In genomic region chr1:26410706-26411623, GRCh38 we compare ENCODE assay signal across 17 cellular contexts. TPM values are rescaled to one million over a fixed set of nuclear protein-coding genes. Genes with fewer than 3 reads are reported as not detected.
DNase-seq lines count a peak whose midpoint lies in the region; ATAC-seq, FAIRE-seq and TF ChIP-seq lines count a peak whose summit lies in the region.
"Had no signal": no experiment of that assay in that cellular context is flagged by ENCODE, and none has a peak within 500 bp of the region (broad histone marks: within the 10 kb centered on the region; RNA-seq: fewer than 3 reads in every experiment).

TSS of gene LIN28A (plus strand) at chr1:26410817. CDS start at chr1:26410892, 75 bp downstream.

- H3K27ac ChIP-seq in cardiac muscle cell (peak within 1 kb of the TSS; percentile 76), left ventricle myocardium inferior (replicated peaks) (no peak within 1 kb of the TSS), astrocyte (ENCODE audit: low read depth, low read length) (no peak within 1 kb of the TSS), mesenchymal stem cell (ENCODE audit: low read length, poor library complexity, severe bottlenecking) (no peak within 1 kb of the TSS), upper lobe of right lung (no peak within 1 kb of the TSS)
- H3K27ac ChIP-seq: pancreas, spleen had no signal

- DNase-seq in cardiac muscle cell (ENCODE audit: low read depth in 1 of 2, low spot score in 1 of 2) (peak in 1 of 2 donors; percentile 55), left ventricle myocardium inferior (no peak), astrocyte (ENCODE audit: low read depth) (no peak), mesenchymal stem cell (no peak), upper lobe of right lung (peak; percentile 46), germinal center (ENCODE audit: low spot score) (no peak), NCI-H1694 (lab: John Stamatoyannopoulos, UW) (no peak)
- DNase-seq: activated CD4-positive, alpha-beta T cell treated with anti-CD3 and anti-CD28 coated beads, Interleukin-2, amount 10 ng/mL, durations not matched to agents 24 days and 14 days; AML-193; aorta; DMS79 treated with DMSO at 0.1 percent for 48 hours; NCI-H187; spleen; T-helper 9 cell had no signal

- H3K4me1 ChIP-seq in cardiac muscle cell (ENCODE audit: low read depth), result peaks cover 23% of the 10 kb centered on the region
- no peaks in the 10 kb centered on the region for H3K4me1 ChIP-seq in left ventricle myocardium inferior
- H3K4me1 ChIP-seq in astrocyte (ENCODE audit: insufficient read depth, low read length), result no peaks in the 10 kb centered on the region
- peaks cover 13% of the 10 kb centered on the region for H3K4me1 ChIP-seq in mesenchymal stem cell (ENCODE audit: control insufficient read depth, insufficient read depth, low read depth, low read length)
- H3K4me1 ChIP-seq in upper lobe of right lung, result no peaks in the 10 kb centered on the region
- H3K4me1 ChIP-seq: pancreas had no signal

- ATAC-seq in upper lobe of right lung, result no peak
- ATAC-seq in HG02571 (IDR thresholded peaks at IDR 0.05; ENCODE audit: unreplicated experiment), result no peak
- ATAC-seq: pancreas had no signal

- WGBS in mesenchymal stem cell, result 1% methylated on average over 68 of the region's 70 CpGs

- H3K4me2 ChIP-seq in astrocyte (ENCODE audit: low read length), result peak within 1 kb of the TSS; percentile 48
- no peak within 1 kb of the TSS for H3K4me2 ChIP-seq in mesenchymal stem cell (ENCODE audit: low read length, poor library complexity, severe bottlenecking)

- H3K14ac ChIP-seq in mesenchymal stem cell (ENCODE audit: low read length in 2 of 2), result no peak within 1 kb of the TSS

- intact Hi-C loops in left ventricle myocardium inferior (cut with micrococcal nuclease), result no loop called here
- intact Hi-C loops in upper lobe of right lung (cut with DNase I), result no loop called here

- H2BK5ac ChIP-seq in mesenchymal stem cell (ENCODE audit: low read depth, low read length, poor library complexity, severe bottlenecking), result no peak within 1 kb of the TSS

- H3K27ac Mint-ChIP-seq in astrocyte (ENCODE audit: unreplicated experiment), result peak within 1 kb of the TSS; percentile 81
- H3K27ac Mint-ChIP-seq: activated CD4-positive, alpha-beta T cell treated with anti-CD3 and anti-CD28 coated beads, Interleukin-2, amount 10 ng/mL, durations not matched to agents 24 days and 14 days had no signal

- no peak within 1 kb of the TSS for H2BK12ac ChIP-seq in mesenchymal stem cell (ENCODE audit: low read length in 2 of 2)

- no peaks in the 10 kb centered on the region for H3K79me2 ChIP-seq in astrocyte (ENCODE audit: insufficient read depth, low read length)

- no peaks in the 10 kb centered on the region for H3K36me3 ChIP-seq in cardiac muscle cell
- H3K36me3 ChIP-seq in left ventricle myocardium inferior, result no peaks in the 10 kb centered on the region
- H3K36me3 ChIP-seq in astrocyte (ENCODE audit: insufficient read depth, low read length), result no peaks in the 10 kb centered on the region
- H3K36me3 ChIP-seq in mesenchymal stem cell (ENCODE audit: control insufficient read depth in 1 of 2, insufficient read depth in 2 of 2, low read depth in 1 of 2, low read length in 2 of 2), result no peaks in the 10 kb centered on the region
- no peaks in the 10 kb centered on the region for H3K36me3 ChIP-seq in upper lobe of right lung
- H3K36me3 ChIP-seq: pancreas, spleen had no signal

- no peak for TF ChIP-seq CTCF in cardiac muscle cell (IDR thresholded peaks at IDR 0.05; ENCODE audit: low read depth, low read length)
- no peak for TF ChIP-seq CTCF in left ventricle myocardium inferior (IDR thresholded peaks at IDR 0.05; ENCODE audit: borderline replicate concordance)
- no peak for TF ChIP-seq CTCF in astrocyte (IDR thresholded peaks at IDR 0.05; ENCODE audit: insufficient read depth, low read depth, low read length)
- no peak for TF ChIP-seq CTCF in upper lobe of right lung (IDR thresholded peaks at IDR 0.05)

- H2BK15ac ChIP-seq in mesenchymal stem cell (ENCODE audit: low read depth, poor library complexity, severe bottlenecking), result peak within 1 kb of the TSS; percentile 23

- H2AFZ ChIP-seq in astrocyte (ENCODE audit: low read depth, low read length), result no peak within 1 kb of the TSS
- no peak within 1 kb of the TSS for H2AFZ ChIP-seq in mesenchymal stem cell (ENCODE audit: low read depth, low read length)

- H4K8ac ChIP-seq in mesenchymal stem cell (ENCODE audit: low read length), result no peak within 1 kb of the TSS

- no peaks in the 10 kb centered on the region for H4K20me1 ChIP-seq in astrocyte (ENCODE audit: insufficient read depth, low read length)

- H2AK5ac ChIP-seq in mesenchymal stem cell (ENCODE audit: low read length, severe bottlenecking), result no peak within 1 kb of the TSS

- no peak for FAIRE-seq in astrocyte (lab: Jason Lieb, UNC)
- FAIRE-seq: pancreas had no signal

- H3K79me1 ChIP-seq in mesenchymal stem cell (replicated peaks; ENCODE audit: low read length, poor library complexity, severe bottlenecking), result no peaks in the 10 kb centered on the region

- no peak within 1 kb of the TSS for H2BK120ac ChIP-seq in mesenchymal stem cell (ENCODE audit: low read depth, low read length)

- H3K9me3 Mint-ChIP-seq in astrocyte (ENCODE audit: unreplicated experiment), result no peaks in the 10 kb centered on the region

- H3K27me3 Mint-ChIP-seq in astrocyte (ENCODE audit: low read depth, unreplicated experiment), result no peaks in the 10 kb centered on the region

- H3K18ac ChIP-seq in mesenchymal stem cell (ENCODE audit: low read depth in 1 of 2, low read length in 2 of 2), result no peak within 1 kb of the TSS

- H3K4me3 Mint-ChIP-seq in astrocyte (ENCODE audit: unreplicated experiment), result peak within 1 kb of the TSS; percentile 89
- H3K4me3 Mint-ChIP-seq: activated CD4-positive, alpha-beta T cell treated with anti-CD3 and anti-CD28 coated beads, Interleukin-2, amount 10 ng/mL, durations not matched to agents 24 days and 14 days had no signal

- H3K36me3 Mint-ChIP-seq in astrocyte (ENCODE audit: low read depth, unreplicated experiment), result peaks cover 2% of the 10 kb centered on the region

- peaks cover 35% of the 10 kb centered on the region for H3K4me1 Mint-ChIP-seq in astrocyte (ENCODE audit: low read depth, unreplicated experiment)

- H3K4ac ChIP-seq in mesenchymal stem cell (ENCODE audit: low read depth in 1 of 2, low read length in 2 of 2), result no peak within 1 kb of the TSS

- H4K91ac ChIP-seq in mesenchymal stem cell (ENCODE audit: low read length), result no peak within 1 kb of the TSS

- H3K9me3 ChIP-seq in cardiac muscle cell (ENCODE audit: low read depth) (no peaks in the 10 kb centered on the region), left ventricle myocardium inferior (replicated peaks) (no peaks in the 10 kb centered on the region), astrocyte (ENCODE audit: insufficient read depth, low read depth, low read length) (no peaks in the 10 kb centered on the region), mesenchymal stem cell (ENCODE audit: control insufficient read depth, low read length) (no peaks in the 10 kb centered on the region), upper lobe of right lung (no peaks in the 10 kb centered on the region)
- H3K9me3 ChIP-seq: pancreas, spleen had no signal

- H3K9ac ChIP-seq in astrocyte (ENCODE audit: low read length) (no peak within 1 kb of the TSS), mesenchymal stem cell (ENCODE audit: low read length) (no peak within 1 kb of the TSS)

- H3K4me3 ChIP-seq in cardiac muscle cell (peak within 1 kb of the TSS; percentile 38), left ventricle myocardium inferior (no peak within 1 kb of the TSS), astrocyte (ENCODE audit: insufficient read depth, low read depth, low read length) (no peak within 1 kb of the TSS), mesenchymal stem cell (ENCODE audit: insufficient read depth in 1 of 2, low read depth in 1 of 2, low read length in 2 of 2) (no peak within 1 kb of the TSS), upper lobe of right lung (no peak within 1 kb of the TSS)
- H3K4me3 ChIP-seq: pancreas had no signal

- no peak within 1 kb of the TSS for H3K23ac ChIP-seq in mesenchymal stem cell (ENCODE audit: low read length in 2 of 2)

- no peaks in the 10 kb centered on the region for H3K27me3 ChIP-seq in cardiac muscle cell
- H3K27me3 ChIP-seq in left ventricle myocardium inferior (ENCODE audit: low read depth), result peaks cover 97% of the 10 kb centered on the region
- peaks cover 49% of the 10 kb centered on the region for H3K27me3 ChIP-seq in astrocyte (ENCODE audit: insufficient read depth, low read length)
- peaks cover 73 to 74% of the 10 kb centered on the region in 2 experiments for H3K27me3 ChIP-seq in mesenchymal stem cell (ENCODE audit: control insufficient read depth in 1 of 2, insufficient read depth in 1 of 2, low read length in 2 of 2)
- H3K27me3 ChIP-seq in upper lobe of right lung, result peaks cover 61% of the 10 kb centered on the region

RNA-seq across cellular contexts. Expression of gene LIN28A, which starts in this region (rescaled TPM):
- total RNA-seq in cardiac muscle cell, result 7.2 and 16.6 TPM in 2 replicates
- polyA plus RNA-seq in cardiac muscle cell, result 3.4 and 5.6 TPM in 2 replicates
- total RNA-seq in left ventricle myocardium inferior, result not detected
- 16.7 and 43.7 TPM in 2 replicates for total RNA-seq in astrocyte
- not detected for polyA plus RNA-seq in mesenchymal stem cell (2013, experiment 1 of 2)
- polyA plus RNA-seq in mesenchymal stem cell (2013, experiment 2 of 2), result not detected
- total RNA-seq in upper lobe of right lung, result not detected
- total RNA-seq: activated CD4-positive, alpha-beta T cell treated with anti-CD3 and anti-CD28 coated beads, Interleukin-2, amount 10 ng/mL, durations not matched to agents 24 days and 14 days; aorta; lung microvascular endothelial cell; spleen had no signal
- polyA plus RNA-seq: aorta, pancreas, spleen had no signal

Comparison
In these comparisons a context has a peak if more than half of its experiments do, and no peak if none do; other contexts are left out.
1. Peak in DNase-seq in upper lobe of right lung; RNA of the gene not detected or under 1 TPM.